Comparison of ENCODE assay signal across 9 cellular contexts in the genomic region with DNA sequence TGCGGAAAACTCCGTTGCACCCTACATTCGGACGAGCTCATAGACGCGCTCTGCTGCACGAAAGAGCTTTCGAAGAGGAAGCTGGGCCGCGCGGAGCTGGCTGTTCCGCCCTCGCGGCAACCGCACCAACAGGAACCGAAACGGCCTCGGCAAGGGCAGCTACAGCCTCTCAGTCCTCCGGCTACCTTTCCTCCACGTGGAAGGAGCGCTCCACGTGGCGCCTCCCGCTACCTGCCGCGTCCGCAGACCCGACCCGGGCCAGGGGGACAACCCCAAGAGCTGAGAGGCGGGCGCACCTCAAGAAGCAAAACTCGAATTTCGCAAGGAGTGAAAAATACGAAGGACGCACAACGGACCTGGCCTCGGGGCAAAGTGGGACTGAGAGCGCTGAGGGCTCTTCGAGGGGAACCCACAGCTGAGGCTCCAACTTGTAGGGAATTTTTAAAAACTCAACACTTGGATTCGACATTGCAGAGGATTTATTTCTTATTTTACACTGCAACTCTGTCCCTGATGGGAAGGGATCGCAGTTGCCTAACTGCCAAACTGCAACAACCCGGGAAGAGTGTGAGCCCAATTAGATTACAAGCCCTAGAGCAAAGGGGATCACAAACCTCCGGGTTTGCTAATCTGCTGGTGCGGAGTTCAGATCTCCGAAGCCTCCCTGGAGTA. TPM values are rescaled to one million over a fixed set of nuclear protein-coding genes. Genes with fewer than 3 reads are reported as not detected.
DNase-seq lines count a peak whose midpoint lies in the region; ATAC-seq and TF ChIP-seq lines count a peak whose summit lies in the region.
"Had no signal": no experiment of that assay in that cellular context is flagged by ENCODE, and none has a peak within 500 bp of the region (broad histone marks: within the 10 kb centered on the region; RNA-seq: fewer than 3 reads in every experiment).

No MANE protein-coding gene starts in this region.

- H3K36me3 Mint-ChIP-seq in CD8-positive, alpha-beta memory T cell, result no peaks in the 10 kb centered on the region
- H3K36me3 Mint-ChIP-seq in activated CD8-positive, alpha-beta T cell treated with anti-CD3 and anti-CD28 coated beads for 36 hours (ENCODE audit: low read depth), result no peaks in the 10 kb centered on the region

- TF ChIP-seq CTCF in activated CD8-positive, alpha-beta T cell treated with anti-CD3 and anti-CD28 coated beads for 36 hours (IDR thresholded peaks at IDR 0.05), result no peak
- TF ChIP-seq CTCF in fibroblast of the aortic adventitia (IDR thresholded peaks at IDR 0.05; ENCODE audit: insufficient read depth, low read length) (no peak), omental fat pad (IDR thresholded peaks at IDR 0.05) (no peak), PC-9 (conservative IDR thresholded peaks at IDR 0.05) (no peak)

- H3K9me3 Mint-ChIP-seq in CD8-positive, alpha-beta memory T cell, result no peaks in the 10 kb centered on the region
- H3K9me3 Mint-ChIP-seq in activated CD8-positive, alpha-beta T cell treated with anti-CD3 and anti-CD28 coated beads for 36 hours, result no peaks in the 10 kb centered on the region

- intact Hi-C loops in activated CD8-positive, alpha-beta T cell treated with anti-CD3 and anti-CD28 coated beads for 36 hours (cut with micrococcal nuclease), result no loop called here
- intact Hi-C loops in PC-9 (cut with micrococcal nuclease; ENCODE audit: unreplicated experiment), result no loop called here

- CTCF ChIA-PET in CD8-positive, alpha-beta memory T cell (lab: Charles Lee), result interaction anchor here (1.1 kb wide), 1 partner anchor 11 kb away, joined by 3 read pairs; no protein-coding TSS in a partner anchor
- CTCF ChIA-PET in activated CD8-positive, alpha-beta T cell treated with anti-CD3 and anti-CD28 coated beads for 36 hours (lab: Charles Lee), result interaction anchor here (0.6 to 2.2 kb wide), 3 partner anchors 9 to 13 kb away, joined by 3 to 9 read pairs (median 5); no protein-coding TSS in a partner anchor
- CTCF ChIA-PET in PC-9 (lab: Charles Lee), result no interaction called here

- H3K9me3 ChIP-seq in CD8-positive, alpha-beta memory T cell (ENCODE audit: low read length), result no peaks in the 10 kb centered on the region
- H3K9me3 ChIP-seq in PC-9 (ENCODE audit: insufficient read depth, low read depth), result no peaks in the 10 kb centered on the region

- H3K27me3 Mint-ChIP-seq in CD8-positive, alpha-beta memory T cell, result peaks cover 49 to 87% of the 10 kb centered on the region in 2 donors
- H3K27me3 Mint-ChIP-seq in activated CD8-positive, alpha-beta T cell treated with anti-CD3 and anti-CD28 coated beads for 36 hours, result peaks cover 80% of the 10 kb centered on the region

- H3K4me2 ChIP-seq in PC-9, result no peak overlapping the region

- peak overlapping the region; percentile 51 to 85 (median 64) for H3K4me3 Mint-ChIP-seq in CD8-positive, alpha-beta memory T cell
- peak overlapping the region; percentile 70 for H3K4me3 Mint-ChIP-seq in activated CD8-positive, alpha-beta T cell treated with anti-CD3 and anti-CD28 coated beads for 36 hours

- no peaks in the 10 kb centered on the region for H3K36me3 ChIP-seq in CD8-positive, alpha-beta memory T cell (ENCODE audit: insufficient read depth, low read length)
- H3K36me3 ChIP-seq in PC-9 (ENCODE audit: low read depth), result no peaks in the 10 kb centered on the region

- no peak for DNase-seq in CD8-positive, alpha-beta memory T cell
- peak; percentile 78 for DNase-seq in activated CD8-positive, alpha-beta T cell treated with anti-CD3 and anti-CD28 coated beads for 36 hours
- DNase-seq in fibroblast of the aortic adventitia (ENCODE audit: low read depth) (peak; percentile 28), omental fat pad (ENCODE audit: low spot score) (no peak), PC-9 (no peak), DMS153 treated with DMSO at 0.1 percent for 48 hours (lab: John Stamatoyannopoulos, UW; ENCODE audit: unreplicated experiment) (no peak)

- no peak overlapping the region for H3K27ac Mint-ChIP-seq in CD8-positive, alpha-beta memory T cell
- H3K27ac Mint-ChIP-seq in activated CD8-positive, alpha-beta T cell treated with anti-CD3 and anti-CD28 coated beads for 36 hours, result peak overlapping the region; percentile 49

- BruUV-seq in PC-9 (replicated peaks; lab: Mats Ljungman, UMichigan), result no TSS peak

- H3K4me1 ChIP-seq in CD8-positive, alpha-beta memory T cell (ENCODE audit: insufficient read depth, low read length), result peaks cover 17% of the 10 kb centered on the region
- no peaks in the 10 kb centered on the region for H3K4me1 ChIP-seq in PC-9 (replicated peaks; ENCODE audit: insufficient read depth)

- no peaks in the 10 kb centered on the region for H3F3A ChIP-seq in PC-9 (ENCODE audit: insufficient read depth, low read depth)

- H3K27ac ChIP-seq in CD8-positive, alpha-beta memory T cell (ENCODE audit: low read depth, low read length), result no peak overlapping the region
- no peak overlapping the region for H3K27ac ChIP-seq in PC-9

- peaks cover 38% of the 10 kb centered on the region for H3K27me3 ChIP-seq in CD8-positive, alpha-beta memory T cell (ENCODE audit: insufficient read depth, low read length, poor library complexity, severe bottlenecking)
- peaks cover 45% of the 10 kb centered on the region for H3K27me3 ChIP-seq in PC-9 (ENCODE audit: insufficient read depth, low read depth)

- no peaks in the 10 kb centered on the region for H4K20me1 ChIP-seq in PC-9 (ENCODE audit: insufficient read depth)

- ATAC-seq in GM19395 (IDR thresholded peaks at IDR 0.05; ENCODE audit: unreplicated experiment) (peak; percentile 96), HG03442 (IDR thresholded peaks at IDR 0.05; ENCODE audit: unreplicated experiment) (peak; percentile 96), omental fat pad (ENCODE audit: low FRiP score) (peak; percentile 59)
- peak; percentile 80 for ATAC-seq in activated CD8-positive, alpha-beta T cell treated with anti-CD3 and anti-CD28 coated beads for 36 hours

- POLR2A ChIA-PET in CD8-positive, alpha-beta memory T cell (lab: Charles Lee), result no interaction called here
- POLR2A ChIA-PET in activated CD8-positive, alpha-beta T cell treated with anti-CD3 and anti-CD28 coated beads for 36 hours (lab: Charles Lee), result no interaction called here
- POLR2A ChIA-PET in PC-9 (lab: Charles Lee; ENCODE audit: unreplicated experiment), result no interaction called here

- no peaks in the 10 kb centered on the region for H3K9me2 ChIP-seq in PC-9 (ENCODE audit: insufficient read depth)

- no peaks in the 10 kb centered on the region for H3K79me2 ChIP-seq in PC-9 (ENCODE audit: low read depth)

- no peak overlapping the region for H2AFZ ChIP-seq in PC-9

- H3K4me1 Mint-ChIP-seq in CD8-positive, alpha-beta memory T cell, result peaks cover 17 to 45% (median 32%) of the 10 kb centered on the region in 3 donors
- H3K4me1 Mint-ChIP-seq in activated CD8-positive, alpha-beta T cell treated with anti-CD3 and anti-CD28 coated beads for 36 hours (ENCODE audit: low read depth), result peaks cover 33% of the 10 kb centered on the region

- H3K4me3 ChIP-seq in CD8-positive, alpha-beta memory T cell (ENCODE audit: low read length), result peak overlapping the region; percentile 39
- H3K4me3 ChIP-seq in fibroblast of the aortic adventitia (ENCODE audit: low read depth, low read length) (peak overlapping the region; percentile 56), PC-9 (no peak overlapping the region)

RNA-seq across cellular contexts. Expression of a gene that starts 1.4 kb away (rescaled TPM):
- total RNA-seq in CD8-positive, alpha-beta memory T cell, result under 1 TPM in 1 of 2 experiments, not detected in 1; 0.07 TPM
- 1.2 TPM for polyA plus RNA-seq in CD8-positive, alpha-beta memory T cell
- total RNA-seq in activated CD8-positive, alpha-beta T cell treated with anti-CD3 and anti-CD28 coated beads for 36 hours, result not detected
- total RNA-seq in fibroblast of the aortic adventitia (ENCODE audit: low replicate concordance), result not detected in 2 replicates
- total RNA-seq in omental fat pad, result 1 to 10 TPM in 1 of 4 donors, under 1 TPM in 3; 0.24 to 1.5 (median 0.46) TPM
- total RNA-seq in PC-9 (2021), result not detected in 2 replicates
- total RNA-seq: NCI-H460 had no signal

Comparison
In these comparisons a context has a peak if more than half of its experiments do, and no peak if none do; other contexts are left out.
1. DNase-seq: peak in activated CD8-positive, alpha-beta T cell treated with anti-CD3 and anti-CD28 coated beads for 36 hours (single experiment) and fibroblast of the aortic adventitia (single experiment); none in CD8-positive, alpha-beta memory T cell (0 of 5), omental fat pad (single experiment), PC-9 (0 of 2) and DMS153 treated with DMSO at 0.1 percent for 48 hours (single experiment).
2. Peak in every context shown above with its lines, with median percentiles within 50 percentile points of each other: ATAC-seq.